Comparison of ENCODE assay signal across 35 cellular contexts in the genomic region with DNA sequence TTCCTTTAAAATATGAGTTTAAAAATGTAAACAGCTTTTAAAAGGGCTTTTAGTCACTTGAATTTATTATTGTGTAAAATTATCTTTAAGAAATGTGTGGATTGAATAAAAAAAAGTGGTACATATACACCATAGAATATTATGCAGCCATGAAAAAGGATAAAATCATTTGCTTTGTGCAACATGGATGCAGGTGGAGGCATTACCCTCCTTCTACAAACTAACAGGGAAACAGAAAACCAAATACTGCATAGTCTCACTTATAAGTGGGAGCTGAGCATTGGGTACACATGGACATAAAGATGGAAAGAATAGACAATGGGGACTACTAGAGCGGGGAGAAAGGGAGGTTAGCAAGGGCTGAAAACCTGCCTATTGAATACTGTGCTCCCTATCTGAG.
"Had no signal": no experiment of that assay in that cellular context is flagged by ENCODE, and none has a peak within 500 bp of the region (broad histone marks: within the 10 kb centered on the region; RNA-seq: fewer than 3 reads in every experiment).

No MANE protein-coding gene starts in this region.

- DNase-seq: Kasumi-1, MG63, MM.1S, MV-4-11, NCI-H1048, NCI-H1092, NCI-H1092 treated with DMSO at 0.1 percent for 48 hours, NCI-H1105, NCI-H1105 treated with DMSO at 0.1 percent for 48 hours, NCI-H1417, NCI-H1417 treated with DMSO at 0.1 percent for 48 hours, NCI-H1436, NCI-H1436 treated with DMSO at 0.1 percent for 48 hours, NCI-H146, NCI-H1694, NCI-H1694 treated with DMSO at 0.1 percent for 48 hours, NCI-H187, NCI-H187 treated with DMSO at 0.1 percent for 48 hours, NCI-H1930, NCI-H2029, NCI-H2029 treated with DMSO at 0.1 percent for 48 hours, NCI-H2081, NCI-H2081 treated with DMSO at 0.1 percent for 48 hours, NCI-H2107, NCI-H2171, NCI-H2171 treated with DMSO at 0.1 percent for 48 hours, NCI-H2227 treated with DMSO at 0.1 percent for 48 hours, NCI-H226, NCI-H345, NCI-H446, NCI-H446 treated with DMSO at 0.1 percent for 48 hours, NCI-H510A, NCI-H510A treated with DMSO at 0.1 percent for 48 hours, NCI-H524, NCI-H524 treated with DMSO at 0.1 percent for 48 hours had no signal

- H3K36me3 ChIP-seq: MG63 had no signal

- H3K4me3 ChIP-seq: MG63 had no signal

- H3K27me3 ChIP-seq: MG63 had no signal

- H3K9me3 ChIP-seq: MG63 had no signal
